2 cellular contexts compared by ENCODE assay signal in genomic region chr1:37951783-37952624, GRCh38.
TF ChIP-seq lines count a peak whose summit lies in the region.

No MANE protein-coding gene starts in this region.

TF ChIP-seq in HEK293, 187 proteins besides CTCF, POLR2A, EP300 and RAD21:
- TF ChIP-seq BCL11B (tag by site-specific recombination; IDR thresholded peaks at IDR 0.05; ENCODE audit: low read depth), result peak; percentile 91
- TF ChIP-seq ZNF670 (tag by site-specific recombination; IDR thresholded peaks at IDR 0.05; ENCODE audit: low read depth), result no peak
- TF ChIP-seq BCL11A (tag by site-specific recombination; IDR thresholded peaks at IDR 0.05; ENCODE audit: low read depth), result peak; percentile 85

TF ChIP-seq in K562, 482 proteins besides CTCF, POLR2A, EP300 and RAD21:
- TF ChIP-seq KAT2B (IDR thresholded peaks at IDR 0.05; ENCODE audit: low read depth, low read length) (no peak), GATAD2B (IDR thresholded peaks at IDR 0.05; ENCODE audit: borderline replicate concordance) (no peak), ASH1L (IDR thresholded peaks at IDR 0.05; ENCODE audit: borderline replicate concordance, low read depth, partially characterized antibody) (no peak), PPARD (CRISPR knock-in tag; IDR thresholded peaks at IDR 0.05) (no peak), NR2C2 (CRISPR knock-in tag; IDR thresholded peaks at IDR 0.05) (peak; percentile 91), NR2C2 (tag; IDR thresholded peaks at IDR 0.05) (peak; percentile 89), SIN3A (IDR thresholded peaks at IDR 0.05; ENCODE audit: borderline replicate concordance in 2 of 2, control insufficient read depth in 1 of 2, low read depth in 2 of 2, low read length in 2 of 2) (no peak), ZNF609 (CRISPR knock-in tag; IDR thresholded peaks at IDR 0.05; ENCODE audit: borderline replicate concordance) (no peak), DMBX1 (CRISPR knock-in tag; IDR thresholded peaks at IDR 0.05; ENCODE audit: borderline replicate concordance) (no peak), ZNF12 (CRISPR knock-in tag; IDR thresholded peaks at IDR 0.05) (no peak), ESRRA (IDR thresholded peaks at IDR 0.05; ENCODE audit: borderline replicate concordance, low read depth) (peak; percentile 91), ZSCAN29 (IDR thresholded peaks at IDR 0.05) (no peak), NR2C1 (IDR thresholded peaks at IDR 0.05) (peak; percentile 94), NR2C1 (tag; IDR thresholded peaks at IDR 0.05) (peak; percentile 95), CTCFL (IDR thresholded peaks at IDR 0.05; ENCODE audit: borderline replicate concordance, insufficient read depth, low read depth, low read length, poor library complexity, severe bottlenecking) (no peak)
